ENCODE assay signal across 11 cellular contexts in genomic region chr14:31127690-31128089, GRCh38.
DNase-seq lines count a peak whose midpoint lies in the region; ATAC-seq and TF ChIP-seq lines count a peak whose summit lies in the region.
"Had no signal": no experiment of that assay in that cellular context is flagged by ENCODE, and none has a peak within 500 bp of the region (broad histone marks: within the 10 kb centered on the region; RNA-seq: fewer than 3 reads in every experiment).

No MANE protein-coding gene starts in this region.

- H3K36me3 ChIP-seq in thyroid gland: peaks cover 13 to 26% of the 10 kb centered on the region in 2 donors

- no peaks in the 10 kb centered on the region for H3K27me3 Mint-ChIP-seq in activated naive CD8-positive, alpha-beta T cell
- H3K27me3 Mint-ChIP-seq in activated naive CD8-positive, alpha-beta T cell treated with anti-CD3 and anti-CD28 coated beads for 36 hours: no peaks in the 10 kb centered on the region

- H3K27ac ChIP-seq in thyroid gland: peak overlapping the region; percentile 39 to 49 (median 46)
- H3K27ac ChIP-seq: tibial artery had no signal

- H3K27ac Mint-ChIP-seq in activated naive CD8-positive, alpha-beta T cell: peak overlapping the region; percentile 16
- H3K27ac Mint-ChIP-seq in activated naive CD8-positive, alpha-beta T cell treated with anti-CD3 and anti-CD28 coated beads for 36 hours: no peak overlapping the region

- intact Hi-C loops in thyroid gland (cut with DNase I): no loop called here

- peaks cover 3 to 14% of the 10 kb centered on the region in 2 donors for H3K4me1 ChIP-seq in thyroid gland
- H3K4me1 ChIP-seq: tibial artery had no signal

- TF ChIP-seq CTCF in thyroid gland (IDR thresholded peaks at IDR 0.05): no peak

- peaks cover 41% of the 10 kb centered on the region for H3K4me1 Mint-ChIP-seq in activated naive CD8-positive, alpha-beta T cell (ENCODE audit: low read depth)
- H3K4me1 Mint-ChIP-seq in activated naive CD8-positive, alpha-beta T cell treated with anti-CD3 and anti-CD28 coated beads for 36 hours: peaks cover 30% of the 10 kb centered on the region

- H3K4me3 ChIP-seq in thyroid gland (replicated peaks in 1 of 3): no peak overlapping the region
- H3K4me3 ChIP-seq: tibial artery had no signal

- no peaks in the 10 kb centered on the region for H3K9me3 Mint-ChIP-seq in activated naive CD8-positive, alpha-beta T cell (ENCODE audit: low read depth)
- H3K9me3 Mint-ChIP-seq in activated naive CD8-positive, alpha-beta T cell treated with anti-CD3 and anti-CD28 coated beads for 36 hours: no peaks in the 10 kb centered on the region

- ATAC-seq in HG03175 (IDR thresholded peaks at IDR 0.05; ENCODE audit: unreplicated experiment): peak; percentile 95

- no peak for DNase-seq in activated naive CD8-positive, alpha-beta T cell treated with anti-CD3 and anti-CD28 coated beads for 36 hours
- DNase-seq in amniotic epithelial cell (ENCODE audit: low read depth) (peak; percentile 16), thyroid gland (no peak), RKO (ENCODE audit: low spot score) (no peak), GM19240 (ENCODE audit: insufficient read length, low spot score) (no peak)
- DNase-seq in stimulated activated CD4-positive, alpha-beta T cell treated with anti-CD3 and anti-CD28 coated beads, Interleukin-15, amount 100 ng/mL, for 24 hours: no peak
- DNase-seq: activated CD8-positive, alpha-beta memory T cell treated with anti-CD3 and anti-CD28 coated beads, Interleukin-2, amount 50 U/mL, for 4 hours; NCI-H446 treated with DMSO at 0.1 percent for 48 hours; tibial artery had no signal

- H3K36me3 Mint-ChIP-seq in activated naive CD8-positive, alpha-beta T cell: peaks cover 26% of the 10 kb centered on the region
- H3K36me3 Mint-ChIP-seq in activated naive CD8-positive, alpha-beta T cell treated with anti-CD3 and anti-CD28 coated beads for 36 hours: peaks cover 31% of the 10 kb centered on the region

- H3K27me3 ChIP-seq in thyroid gland: no peaks in the 10 kb centered on the region
- H3K27me3 ChIP-seq: tibial artery had no signal

- TF ChIP-seq POLR2A in thyroid gland (IDR thresholded peaks at IDR 0.05): no peak

- H3K9me3 ChIP-seq in thyroid gland: no peaks in the 10 kb centered on the region
- H3K9me3 ChIP-seq: tibial artery had no signal

- H3K4me3 Mint-ChIP-seq in activated naive CD8-positive, alpha-beta T cell: no peak overlapping the region
- H3K4me3 Mint-ChIP-seq in activated naive CD8-positive, alpha-beta T cell treated with anti-CD3 and anti-CD28 coated beads for 36 hours: no peak overlapping the region
